ENCODE assay signal across 8 cellular contexts in genomic region chr9:137046094-137046787, GRCh38. TPM values are rescaled to one million over a fixed set of nuclear protein-coding genes. Genes with fewer than 3 reads are reported as not detected.
DNase-seq lines count a peak whose midpoint lies in the region; ATAC-seq and TF ChIP-seq lines count a peak whose summit lies in the region.

TSS of gene NPDC1 (minus strand) at chr9:137046177. CDS start at chr9:137045989, 188 bp downstream.

- peaks cover 9 to 35% of the 10 kb centered on the region in 2 donors for H3K27me3 ChIP-seq in naive thymus-derived CD4-positive, alpha-beta T cell (ENCODE audit: control insufficient read depth in 2 of 2, insufficient read depth in 2 of 2, low read length in 2 of 2)

- ATAC-seq in activated T-helper 17 cell treated with anti-CD3 and anti-CD28 coated beads, Interleukin-2, amount 50 U/mL, for 72 hours (replicated peaks): peak; percentile 82
- ATAC-seq in naive thymus-derived CD4-positive, alpha-beta T cell: peak; percentile 92
- peak; percentile 81 for ATAC-seq in stimulated activated memory B cell treated with anti-CD40 and anti-IgM and Interleukin-4, amounts not matched to agents 10 μg/mL and 1 μg/mL and 100 μg/mL, for 72 hours
- no peak for ATAC-seq in HG02938 (IDR thresholded peaks at IDR 0.05; ENCODE audit: unreplicated experiment)

- no peaks in the 10 kb centered on the region for H3K4me1 Mint-ChIP-seq in activated T-helper 17 cell treated with anti-CD3 and anti-CD28 coated beads, Interleukin-2, amount 50 U/mL, for 72 hours
- H3K4me1 Mint-ChIP-seq in naive thymus-derived CD4-positive, alpha-beta T cell: peaks cover 0 to 11% (median 9%) of the 10 kb centered on the region in 7 donors
- H3K4me1 Mint-ChIP-seq in stimulated activated memory B cell treated with anti-CD40 and anti-IgM and Interleukin-4, amounts not matched to agents 10 μg/mL and 1 μg/mL and 100 μg/mL, for 72 hours: peaks cover 15% of the 10 kb centered on the region

- H3K4me1 ChIP-seq in naive thymus-derived CD4-positive, alpha-beta T cell (ENCODE audit: control insufficient read depth in 2 of 2, insufficient read depth in 2 of 2, low read length in 2 of 2): peaks cover 9 to 25% of the 10 kb centered on the region in 2 donors

- intact Hi-C loops in naive thymus-derived CD4-positive, alpha-beta T cell (cut with micrococcal nuclease): loop anchor here (1.0 to 5.0 kb wide), 5 partner anchors 21 to 199 kb away; partner anchors contain the start of genes PHPT1 (in 1 of the 2) and RNF224 (in 1 of the 2)

- no peaks in the 10 kb centered on the region for H3K9me3 Mint-ChIP-seq in activated T-helper 17 cell treated with anti-CD3 and anti-CD28 coated beads, Interleukin-2, amount 50 U/mL, for 72 hours
- H3K9me3 Mint-ChIP-seq in naive thymus-derived CD4-positive, alpha-beta T cell: no peaks in the 10 kb centered on the region
- H3K9me3 Mint-ChIP-seq in stimulated activated memory B cell treated with anti-CD40 and anti-IgM and Interleukin-4, amounts not matched to agents 10 μg/mL and 1 μg/mL and 100 μg/mL, for 72 hours: no peaks in the 10 kb centered on the region

- peaks cover 8% of the 10 kb centered on the region for H3K27me3 Mint-ChIP-seq in activated T-helper 17 cell treated with anti-CD3 and anti-CD28 coated beads, Interleukin-2, amount 50 U/mL, for 72 hours
- H3K27me3 Mint-ChIP-seq in naive thymus-derived CD4-positive, alpha-beta T cell: peaks cover 15 to 46% (median 34%) of the 10 kb centered on the region in 5 donors
- H3K27me3 Mint-ChIP-seq in stimulated activated memory B cell treated with anti-CD40 and anti-IgM and Interleukin-4, amounts not matched to agents 10 μg/mL and 1 μg/mL and 100 μg/mL, for 72 hours: peaks cover 91% of the 10 kb centered on the region

- DNase-seq in DMS53 (lab: John Stamatoyannopoulos, UW) (peak; percentile 98), HuH-7.5 (ENCODE audit: low spot score) (peak; percentile 99), fibroblast of gingiva (ENCODE audit: low read depth) (peak; percentile 39)
- peak; percentile 55 to 86 (median 66) for DNase-seq in naive thymus-derived CD4-positive, alpha-beta T cell

- POLR2A ChIA-PET in naive thymus-derived CD4-positive, alpha-beta T cell (lab: Charles Lee): interaction anchor here (0.6 to 1.3 kb wide), 6 partner anchors 13 to 231 kb away, joined by 3 to 6 read pairs (median 4); partner anchors contain the start of genes MAN1B1 and RNF224

- H3K27ac Mint-ChIP-seq in activated T-helper 17 cell treated with anti-CD3 and anti-CD28 coated beads, Interleukin-2, amount 50 U/mL, for 72 hours: peak within 1 kb of the TSS; percentile 52
- no peak within 1 kb of the TSS for H3K27ac Mint-ChIP-seq in naive thymus-derived CD4-positive, alpha-beta T cell
- H3K27ac Mint-ChIP-seq in stimulated activated memory B cell treated with anti-CD40 and anti-IgM and Interleukin-4, amounts not matched to agents 10 μg/mL and 1 μg/mL and 100 μg/mL, for 72 hours: no peak within 1 kb of the TSS

- H3K36me3 ChIP-seq in naive thymus-derived CD4-positive, alpha-beta T cell (ENCODE audit: control insufficient read depth in 2 of 3, insufficient read depth in 3 of 3, low read length in 3 of 3): no peaks in the 10 kb centered on the region

- no peak within 1 kb of the TSS for H3K27ac ChIP-seq in naive thymus-derived CD4-positive, alpha-beta T cell (ENCODE audit: low read depth, low read length)

- peaks cover 5% of the 10 kb centered on the region for H3K36me3 Mint-ChIP-seq in activated T-helper 17 cell treated with anti-CD3 and anti-CD28 coated beads, Interleukin-2, amount 50 U/mL, for 72 hours (ENCODE audit: low read depth)
- no peaks in the 10 kb centered on the region for H3K36me3 Mint-ChIP-seq in naive thymus-derived CD4-positive, alpha-beta T cell
- H3K36me3 Mint-ChIP-seq in stimulated activated memory B cell treated with anti-CD40 and anti-IgM and Interleukin-4, amounts not matched to agents 10 μg/mL and 1 μg/mL and 100 μg/mL, for 72 hours: no peaks in the 10 kb centered on the region

- no peaks in the 10 kb centered on the region for H3K9me3 ChIP-seq in naive thymus-derived CD4-positive, alpha-beta T cell (ENCODE audit: control insufficient read depth in 2 of 3, low read length in 3 of 3)

- H3K4me3 Mint-ChIP-seq in activated T-helper 17 cell treated with anti-CD3 and anti-CD28 coated beads, Interleukin-2, amount 50 U/mL, for 72 hours: peak within 1 kb of the TSS; percentile 87
- peak within 1 kb of the TSS; percentile 29 to 79 (median 59) for H3K4me3 Mint-ChIP-seq in naive thymus-derived CD4-positive, alpha-beta T cell
- peak within 1 kb of the TSS; percentile 29 for H3K4me3 Mint-ChIP-seq in stimulated activated memory B cell treated with anti-CD40 and anti-IgM and Interleukin-4, amounts not matched to agents 10 μg/mL and 1 μg/mL and 100 μg/mL, for 72 hours

- peak within 1 kb of the TSS; percentile 46 for H3K4me3 ChIP-seq in naive thymus-derived CD4-positive, alpha-beta T cell (ENCODE audit: low read length)

- CTCF ChIA-PET in naive thymus-derived CD4-positive, alpha-beta T cell (lab: Charles Lee): interaction anchor here (0.5 to 1.8 kb wide), 20 partner anchors 9 to 317 kb away, joined by 3 to 15 read pairs (median 4); partner anchors contain the start of gene RNF224

TF ChIP-seq in PFSK-1, 5 proteins besides CTCF, POLR2A, EP300 and RAD21:
- TF ChIP-seq TAF1 (IDR thresholded peaks at IDR 0.05; ENCODE audit: borderline replicate concordance, insufficient read depth, low read length): no peak; the same call in 1 of the 2 replicates
- TF ChIP-seq REST (IDR thresholded peaks at IDR 0.05; ENCODE audit: insufficient read depth in 1 of 2, low read depth in 2 of 2, low read length in 2 of 2): peak; percentile 95 to 98
- no peak for TF ChIP-seq POLR2AphosphoS5 (IDR thresholded peaks at IDR 0.05; ENCODE audit: low read depth, low read length)
- peak; percentile 84; the same call in 1 of the 2 replicates for TF ChIP-seq SIN3A (IDR thresholded peaks at IDR 0.05; ENCODE audit: borderline replicate concordance, insufficient read depth, low read length)
- no peak for TF ChIP-seq FOXP2 (optimal IDR thresholded peaks at IDR 0.05; ENCODE audit: borderline replicate concordance, extremely low read depth, extremely low read length, insufficient read depth)
TF ChIP-seq in PFSK-1: peak in this region for 2.

RNA-seq across cellular contexts. Expression of gene NPDC1, which starts in this region (rescaled TPM):
- polyA plus RNA-seq in PFSK-1 (2012; ENCODE audit: insufficient read length, low read depth): 167 TPM
- total RNA-seq in activated T-helper 17 cell treated with anti-CD3 and anti-CD28 coated beads, Interleukin-2, amount 50 U/mL, for 72 hours: 10 to 100 TPM; 66.3 to 96.1 TPM
- 10 to 100 TPM in 2 of 5 experiments, 1 to 10 TPM in 3; 2.3 to 37.5 (median 7.4) TPM for total RNA-seq in naive thymus-derived CD4-positive, alpha-beta T cell
- polyA plus RNA-seq in naive thymus-derived CD4-positive, alpha-beta T cell: 1 to 10 TPM in 1 of 2 donors, under 1 TPM in 1; 0.36 to 1.2 TPM

Comparison
In these comparisons a context has a peak if more than half of its experiments do, and no peak if none do; other contexts are left out.
1. DNase-seq: peak in every context shown above with its lines; median percentile 99 in HuH-7.5; 98 in DMS53; 66 in naive thymus-derived CD4-positive, alpha-beta T cell; 39 in fibroblast of gingiva.
2. H3K4me3 Mint-ChIP-seq: peak in every context shown above with its lines; median percentile 87 in activated T-helper 17 cell treated with anti-CD3 and anti-CD28 coated beads, Interleukin-2, amount 50 U/mL, for 72 hours; 59 in naive thymus-derived CD4-positive, alpha-beta T cell; 29 in stimulated activated memory B cell treated with anti-CD40 and anti-IgM and Interleukin-4, amounts not matched to agents 10 μg/mL and 1 μg/mL and 100 μg/mL, for 72 hours.